1 cellular context compared by ENCODE assay signal in genomic region chr5:178196986-178197385, GRCh38.
TF ChIP-seq lines count a peak whose summit lies in the region.

No MANE protein-coding gene starts in this region.

TF ChIP-seq in K562, 482 proteins besides CTCF, POLR2A, EP300 and RAD21:
- TF ChIP-seq IRF9 (tag; IDR thresholded peaks at IDR 0.05) (no peak), CREB5 (CRISPR knock-in tag; IDR thresholded peaks at IDR 0.05) (no peak), YY1 (IDR thresholded peaks at IDR 0.05; ENCODE audit: borderline replicate concordance in 1 of 3, control insufficient read depth in 1 of 3, extremely low read depth in 1 of 3, insufficient read depth in 3 of 3, insufficient read length in 1 of 3, insufficient replicate concordance in 2 of 3, low read depth in 1 of 3, low read length in 2 of 3) (peak in 1 of 3 experiments; percentile 17), THRAP3 (IDR thresholded peaks at IDR 0.05; ENCODE audit: borderline replicate concordance) (no peak), MTA2 (IDR thresholded peaks at IDR 0.05; ENCODE audit: low read depth) (no peak), MEIS2 (IDR thresholded peaks at IDR 0.05; ENCODE audit: partially characterized antibody) (peak; percentile 23), RB1 (IDR thresholded peaks at IDR 0.05; ENCODE audit: low read depth) (peak; percentile 27; the same call in 1 of the 2 replicates), NFE2 (IDR thresholded peaks at IDR 0.05; ENCODE audit: low read depth) (0 out of 2 replicates have a peak, but pooled peaks have one; percentile 26), CTCFL (IDR thresholded peaks at IDR 0.05; ENCODE audit: borderline replicate concordance, insufficient read depth, low read depth, low read length, poor library complexity, severe bottlenecking) (peak; percentile 66), ESRRA (IDR thresholded peaks at IDR 0.05; ENCODE audit: borderline replicate concordance, low read depth) (peak; percentile 68), KLF16 (IDR thresholded peaks at IDR 0.05) (peak; percentile 31; the same call in 1 of the 2 replicates)
